In genomic region chr3:60798456-60798855, GRCh38 we compare ENCODE assay signal across 15 cellular contexts.
DNase-seq lines count a peak whose midpoint lies in the region; ATAC-seq lines count a peak whose summit lies in the region.
"Had no signal": no experiment of that assay in that cellular context is flagged by ENCODE, and none has a peak within 500 bp of the region (broad histone marks: within the 10 kb centered on the region; RNA-seq: fewer than 3 reads in every experiment).

No MANE protein-coding gene starts in this region.

- DNase-seq in NCI-H526 (lab: John Stamatoyannopoulos, UW) (peak; percentile 1 to 2), NCI-H526 treated with DMSO at 0.1 percent for 48 hours (lab: John Stamatoyannopoulos, UW) (no peak), SK-MEL-5 (ENCODE audit: low read depth, low spot score) (peak; percentile 13), pons (ENCODE audit: low spot score) (peak; percentile 8), SIG-M5 treated with dmso at 0.1 percent for 504 hours (lab: John Stamatoyannopoulos, UW; ENCODE audit: unreplicated experiment) (no peak)
- DNase-seq: CD4-positive, CD25-positive, alpha-beta regulatory T cell; CD8-positive, alpha-beta T cell; DMS 273 treated with DMSO at 0.1 percent for 48 hours; DMS79; EL; GDM1; GOT3; HFFc6 had no signal

- in situ Hi-C loops in SK-MEL-5 (cut with HindIII; ENCODE audit: low pct_unique_long_range_greater_than_20kb, low sequenced_read_pairs): no loop called here

- no peak for ATAC-seq in GM18870 (IDR thresholded peaks at IDR 0.05; ENCODE audit: unreplicated experiment)
- ATAC-seq: CD8-positive, alpha-beta T cell; GM12878 had no signal

Comparison
In these comparisons a context has a peak if more than half of its experiments do, and no peak if none do; other contexts are left out.
1. DNase-seq: peak in NCI-H526 (2 of 2), SK-MEL-5 (single experiment) and pons (single experiment); none in NCI-H526 treated with DMSO at 0.1 percent for 48 hours (single experiment) and SIG-M5 treated with dmso at 0.1 percent for 504 hours (single experiment).